8 cellular contexts compared by ENCODE assay signal in the genomic region with DNA sequence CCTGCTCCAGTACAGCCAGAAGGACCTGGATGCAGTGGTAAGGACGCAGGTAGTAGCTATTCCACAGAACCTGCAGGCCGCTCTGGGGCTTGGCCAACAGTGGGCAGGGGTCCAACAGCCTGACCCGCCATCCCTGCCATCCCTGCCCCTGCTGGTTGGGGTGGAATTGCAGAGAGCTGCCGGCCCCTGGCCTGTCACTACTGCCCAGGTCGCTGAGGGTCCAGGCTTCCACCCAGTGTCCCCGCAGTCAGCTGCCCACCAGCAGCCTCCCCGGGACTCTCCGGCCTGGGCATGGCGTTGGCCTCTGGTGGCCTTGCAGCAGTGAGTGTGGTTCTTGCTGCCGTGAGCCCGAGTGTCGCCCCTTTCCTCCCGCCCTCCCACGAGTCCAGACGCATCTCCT.
"Had no signal": no experiment of that assay in that cellular context is flagged by ENCODE, and none has a peak within 500 bp of the region (broad histone marks: within the 10 kb centered on the region; RNA-seq: fewer than 3 reads in every experiment).

No MANE protein-coding gene starts in this region.

- ATAC-seq: GM23338 had no signal

- DNase-seq: H9, HCEC 1CT, IMR-90, KBM-7 had no signal

- H3K4me1 Mint-ChIP-seq: GM23338, H9 had no signal

- H2AFZ ChIP-seq: GM23338 had no signal

- H3K27ac ChIP-seq: HL-60 had no signal

- H3K4me3 Mint-ChIP-seq: GM23338, H9 had no signal

- H3K4me2 ChIP-seq: GM23338 had no signal

- H3K27ac Mint-ChIP-seq: GM23338 had no signal

- H3K4me3 ChIP-seq: GM23338 had no signal

- FAIRE-seq: H1, H54 had no signal
